ENCODE assay signal across 17 cellular contexts in genomic region chr2:38436227-38436664, GRCh38.
"Had no signal": no experiment of that assay in that cellular context is flagged by ENCODE, and none has a peak within 500 bp of the region (broad histone marks: within the 10 kb centered on the region; RNA-seq: fewer than 3 reads in every experiment).

No MANE protein-coding gene starts in this region.

- H3K27me3 ChIP-seq: neural progenitor cell had no signal

- FAIRE-seq: colon, TTC549 had no signal

- DNase-seq: activated CD4-positive, alpha-beta memory T cell treated with anti-CD3 and anti-CD28 coated beads for 36 hours; activated CD4-positive, alpha-beta T cell treated with anti-CD3 and anti-CD28 coated beads for 36 hours; activated naive CD8-positive, alpha-beta T cell treated with anti-CD3 and anti-CD28 coated beads for 36 hours; activated T-cell treated with anti-CD3 and anti-CD28 coated beads for 4 hours; amygdala; central memory CD4-positive, alpha-beta T cell; dorsolateral prefrontal cortex; foreskin melanocyte; left ventricle myocardium superior; naive thymus-derived CD4-positive, alpha-beta T cell; right cardiac atrium; stimulated activated naive CD8-positive, alpha-beta T cell treated with anti-CD3 and anti-CD28 coated beads, Interleukin-15, Interleukin-2, amounts not matched to agents 100 U/mL and 50 U/mL, for 24 hours had no signal

- H3K36me3 ChIP-seq: neural progenitor cell, prostate gland had no signal

- H3K27ac ChIP-seq: dorsolateral prefrontal cortex, neural progenitor cell, prostate gland had no signal

- H3K9me3 ChIP-seq: prostate gland had no signal

- ATAC-seq: activated CD4-positive, alpha-beta T cell treated with anti-CD3 and anti-CD28 coated beads for 36 hours; left ventricle myocardium superior; naive thymus-derived CD4-positive, alpha-beta T cell; right cardiac atrium; stimulated activated naive CD8-positive, alpha-beta T cell treated with anti-CD3 and anti-CD28 coated beads, Interleukin-15, Interleukin-2, amounts not matched to agents 100 U/mL and 50 U/mL, for 24 hours had no signal

- H3K4me3 ChIP-seq: dorsolateral prefrontal cortex, neural progenitor cell, prostate gland, skin epidermis had no signal
